In genomic region chr11:108732395-108732794, GRCh38 we compare ENCODE assay signal across 13 cellular contexts.
A peak's percentile ranks its signal among the peaks of the same experiment; 100 is the strongest.
DNase-seq lines count a peak whose midpoint lies in the region; ATAC-seq, FAIRE-seq and TF ChIP-seq lines count a peak whose summit lies in the region.
"Had no signal": no experiment of that assay in that cellular context is flagged by ENCODE, and none has a peak within 500 bp of the region (broad histone marks: within the 10 kb centered on the region; RNA-seq: fewer than 3 reads in every experiment).

No MANE protein-coding gene starts in this region.

- DNase-seq in GM12892 (ENCODE audit: insufficient read length) (no peak), NCI-H146 (lab: John Stamatoyannopoulos, UW) (peak; percentile 89), NCI-H748 (lab: John Stamatoyannopoulos, UW; ENCODE audit: unreplicated experiment) (peak; percentile 94), lower lobe of right lung (no peak)
- no peak for DNase-seq in stimulated activated CD4-positive, alpha-beta T cell treated with anti-CD3 and anti-CD28 coated beads, Interleukin-4, amount 100 ng/mL, for 1 hour
- DNase-seq: head of caudate nucleus; NCI-H1694; PC-9; stimulated activated CD8-positive, alpha-beta memory T cell treated with anti-CD3 and anti-CD28 coated beads, Interleukin-4, amount 100 ng/mL, for 48 hours had no signal

- H3K27ac ChIP-seq in lower lobe of right lung, result no peak overlapping the region
- H3K27ac ChIP-seq: PC-9, vagina had no signal

- H3K4me3 ChIP-seq in lower lobe of right lung, result no peak overlapping the region
- H3K4me3 ChIP-seq: PC-9, vagina had no signal

- peak; percentile 50 to 62 for ATAC-seq in lower lobe of right lung
- ATAC-seq in GM18907 (IDR thresholded peaks at IDR 0.05; ENCODE audit: unreplicated experiment), result no peak
- no peak for ATAC-seq in HG03175 (IDR thresholded peaks at IDR 0.05; ENCODE audit: unreplicated experiment)
- ATAC-seq in HG03280 (IDR thresholded peaks at IDR 0.05; ENCODE audit: unreplicated experiment), result no peak

- TF ChIP-seq CTCF in lower lobe of right lung (IDR thresholded peaks at IDR 0.05), result no peak

- peak; percentile 90 for FAIRE-seq in GM12892 (lab: Jason Lieb, UNC)

- no peaks in the 10 kb centered on the region for H3K36me3 ChIP-seq in lower lobe of right lung
- H3K36me3 ChIP-seq: vagina had no signal

- no peaks in the 10 kb centered on the region for H3K27me3 ChIP-seq in lower lobe of right lung (ENCODE audit: low read depth)
- H3K27me3 ChIP-seq: vagina had no signal

- H3K9me3 ChIP-seq in lower lobe of right lung, result no peaks in the 10 kb centered on the region
- H3K9me3 ChIP-seq: vagina had no signal

- peaks cover 10% of the 10 kb centered on the region for H3K4me1 ChIP-seq in lower lobe of right lung

- intact Hi-C loops in lower lobe of right lung (cut with DNase I), result no loop called here

- TF ChIP-seq POLR2A in GM12892 (IDR thresholded peaks at IDR 0.05; ENCODE audit: low read depth, low read length), result no peak

Comparison
In these comparisons a context has a peak if more than half of its experiments do, and no peak if none do; other contexts are left out.
1. DNase-seq: peak in NCI-H146 (single experiment) and NCI-H748 (single experiment); none in GM12892 (single experiment), lower lobe of right lung (single experiment) and stimulated activated CD4-positive, alpha-beta T cell treated with anti-CD3 and anti-CD28 coated beads, Interleukin-4, amount 100 ng/mL, for 1 hour (single experiment).
2. ATAC-seq: peak in lower lobe of right lung (2 of 2); none in GM18907 (single experiment), HG03175 (single experiment) and HG03280 (single experiment).